Comparison of ENCODE assay signal across 8 cellular contexts in genomic region chr19:45767881-45768643, GRCh38. TPM values are rescaled to one million over a fixed set of nuclear protein-coding genes. Genes with fewer than 3 reads are reported as not detected.
A peak's percentile ranks its signal among the peaks of the same experiment; 100 is the strongest.
DNase-seq lines count a peak whose midpoint lies in the region; ATAC-seq and TF ChIP-seq lines count a peak whose summit lies in the region.

No MANE protein-coding gene starts in this region.

- peak; percentile 40 for TF ChIP-seq POLR2A in GM15510 (IDR thresholded peaks at IDR 0.05; ENCODE audit: borderline replicate concordance, extremely low read depth, insufficient read length)
- no peak for TF ChIP-seq POLR2A in lower leg skin (IDR thresholded peaks at IDR 0.05)
- no peak for TF ChIP-seq POLR2A in suprapubic skin (IDR thresholded peaks at IDR 0.05)

- peak; percentile 73 for DNase-seq in AG10803 (ENCODE audit: low read depth)
- DNase-seq in RPMI8226, result peak; percentile 62
- no peak for DNase-seq in coronary artery (ENCODE audit: low spot score)
- peak; percentile 45 to 93 for DNase-seq in lower leg skin (ENCODE audit: low spot score in 2 of 2)
- peak; percentile 84 to 88 for DNase-seq in suprapubic skin (ENCODE audit: low spot score in 2 of 2)
- DNase-seq in Kasumi-1 (lab: John Stamatoyannopoulos, UW), result no peak

- no peak for ATAC-seq in GM21576 (IDR thresholded peaks at IDR 0.05; ENCODE audit: unreplicated experiment)

- TF ChIP-seq EP300 in suprapubic skin (IDR thresholded peaks at IDR 0.05), result no peak

- 0 to 1% methylated on average over 19 to 60 of the region's 100 CpGs for WGBS in lower leg skin, 2 donors
- no CpG with 5 or more reads among the region's 100 CpGs for WGBS in suprapubic skin

- no peak for TF ChIP-seq CTCF in AG10803 (conservative IDR thresholded peaks at IDR 0.05; ENCODE audit: low read length)
- no peak for TF ChIP-seq CTCF in coronary artery (IDR thresholded peaks at IDR 0.05)
- no peak for TF ChIP-seq CTCF in lower leg skin (IDR thresholded peaks at IDR 0.05)
- TF ChIP-seq CTCF in suprapubic skin (IDR thresholded peaks at IDR 0.05), result no peak

- H3K27ac ChIP-seq in coronary artery, result peak overlapping the region; percentile 93 to 98
- peak overlapping the region; percentile 89 for H3K27ac ChIP-seq in suprapubic skin

- H3K27me3 ChIP-seq in suprapubic skin, result no peaks in the 10 kb centered on the region

- no peaks in the 10 kb centered on the region for H3K36me3 ChIP-seq in suprapubic skin

- H3K4me1 ChIP-seq in suprapubic skin, result peaks cover 47% of the 10 kb centered on the region

- intact Hi-C loops in lower leg skin (cut with DNase I; ENCODE audit: low total_unique reads), result no loop called here

- H3K4me3 ChIP-seq in AG10803 (ENCODE audit: low read length), result peak overlapping the region; percentile 91
- peak overlapping the region; percentile 87 for H3K4me3 ChIP-seq in coronary artery
- peak overlapping the region; percentile 57 for H3K4me3 ChIP-seq in lower leg skin (ENCODE audit: low read depth, poor library complexity, severe bottlenecking)
- H3K4me3 ChIP-seq in suprapubic skin, result peak overlapping the region; percentile 86

- no peaks in the 10 kb centered on the region for H3K9me3 ChIP-seq in suprapubic skin

RNA-seq across cellular contexts. Expression of gene SIX5, which starts 1.0 kb away (rescaled TPM):
- total RNA-seq in lower leg skin, result 10 to 100 TPM; 12.6 to 17.3 (median 13.8) TPM
- total RNA-seq in suprapubic skin, result 10 to 100 TPM; 10.5 to 14.7 (median 14.3) TPM

RNA-seq across cellular contexts. Expression of gene DMPK, which starts 14.2 kb away (rescaled TPM):
- 10 to 100 TPM in 3 of 4 donors, 1 to 10 TPM in 1; 8.8 to 20.2 (median 13.8) TPM for total RNA-seq in lower leg skin
- 10 to 100 TPM; 15.0 to 27.3 (median 20.3) TPM for total RNA-seq in suprapubic skin

RNA-seq across cellular contexts. Expression of gene DMWD, which starts 24.6 kb away (rescaled TPM):
- total RNA-seq in lower leg skin (10 to 100 TPM; 20.0 to 31.0 (median 28.0) TPM), suprapubic skin (10 to 100 TPM; 22.7 to 40.6 (median 32.0) TPM)

RNA-seq across cellular contexts. Expression of gene MEIOSIN, which starts 34.8 kb away (rescaled TPM):
- total RNA-seq in lower leg skin (not detected), suprapubic skin (not detected)

RNA-seq across cellular contexts. Expression of gene FBXO46, which starts 37.4 kb away (rescaled TPM):
- total RNA-seq in lower leg skin (10 to 100 TPM; 22.0 to 26.7 (median 25.4) TPM), suprapubic skin (10 to 100 TPM; 13.5 to 24.1 (median 15.7) TPM)

Comparison
In these comparisons a context has a peak if more than half of its experiments do, and no peak if none do; other contexts are left out.
1. DNase-seq: peak in AG10803 (single experiment), RPMI8226 (single experiment), lower leg skin (2 of 2) and suprapubic skin (2 of 2); none in coronary artery (single experiment) and Kasumi-1 (0 of 2).
2. Peak in every context shown above with its lines, with median percentiles within 50 percentile points of each other: H3K4me3 ChIP-seq.